ENCODE assay signal across 18 cellular contexts in the genomic region with DNA sequence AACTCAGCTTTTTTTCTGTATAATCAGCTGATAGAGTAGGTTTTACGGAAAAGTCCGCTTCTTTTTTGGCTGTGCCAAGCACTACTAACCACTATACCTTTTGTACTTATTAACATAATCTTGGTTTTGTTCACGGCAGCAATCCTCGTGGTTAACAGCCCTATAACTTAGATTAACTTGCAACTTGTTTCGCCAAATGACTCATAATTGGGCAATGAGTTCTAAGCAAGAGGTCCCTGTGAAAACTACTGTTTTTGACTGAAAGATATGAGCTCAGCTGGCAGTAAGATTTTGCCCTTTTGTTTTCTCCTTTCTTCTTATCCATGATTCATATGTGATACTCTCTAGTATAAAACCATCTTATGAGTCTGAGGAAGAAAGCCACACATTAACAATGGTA.
DNase-seq lines count a peak whose midpoint lies in the region; FAIRE-seq and TF ChIP-seq lines count a peak whose summit lies in the region.
"Had no signal": no experiment of that assay in that cellular context is flagged by ENCODE, and none has a peak within 500 bp of the region (broad histone marks: within the 10 kb centered on the region; RNA-seq: fewer than 3 reads in every experiment).

No MANE protein-coding gene starts in this region.

- H3K4me3 ChIP-seq in epithelial cell of proximal tubule (ENCODE audit: low read depth, low read length) (no peak overlapping the region), tibial nerve (no peak overlapping the region)
- H3K4me3 ChIP-seq: GM12878, thoracic aorta had no signal

- H3K27ac ChIP-seq in tibial nerve = no peak overlapping the region
- H3K27ac ChIP-seq: thoracic aorta had no signal

- no peak for TF ChIP-seq EP300 in tibial nerve (IDR thresholded peaks at IDR 0.05)

- TF ChIP-seq POLR2A in tibial nerve (IDR thresholded peaks at IDR 0.05) = no peak

- no peaks in the 10 kb centered on the region for H3K27me3 ChIP-seq in tibial nerve

- no peaks in the 10 kb centered on the region for H3K36me3 ChIP-seq in tibial nerve
- H3K36me3 ChIP-seq: thoracic aorta had no signal

- TF ChIP-seq CTCF in epithelial cell of proximal tubule (conservative IDR thresholded peaks at IDR 0.05; ENCODE audit: low read depth, low read length) = no peak
- TF ChIP-seq CTCF in tibial nerve (IDR thresholded peaks at IDR 0.05) = no peak

- DNase-seq in SIG-M5 treated with dmso at 0.1 percent for 504 hours (lab: John Stamatoyannopoulos, UW; ENCODE audit: unreplicated experiment) (peak; percentile 62), SIG-M5 (lab: John Stamatoyannopoulos, UW) (no peak), OCI-M1 (lab: John Stamatoyannopoulos, UW) (peak; percentile 52), epithelial cell of proximal tubule (ENCODE audit: low read depth) (peak; percentile 97), urothelium cell line (ENCODE audit: low spot score) (peak; percentile 3), tibial nerve (ENCODE audit: low spot score in 2 of 2) (no peak), NCI-H526 treated with DMSO at 0.1 percent for 48 hours (lab: John Stamatoyannopoulos, UW) (no peak)
- DNase-seq in activated CD4-positive, alpha-beta T cell treated with anti-CD3 and anti-CD28 coated beads for 4 hours = no peak
- DNase-seq: activated CD8-positive, alpha-beta T cell treated with anti-CD3 and anti-CD28 coated beads for 36 hours; CD4-positive, alpha-beta T cell; H7; head of caudate nucleus; kidney; NCI-H1436 treated with DMSO at 0.1 percent for 48 hours; NCI-H345; stimulated activated CD4-positive, alpha-beta T cell treated with anti-CD3 and anti-CD28 coated beads, Interleukin-4, amount 100 ng/mL, for 4 hours had no signal

- 51 to 57% methylated on average over 5 of the region's 5 CpGs for WGBS in tibial nerve, 2 donors

- peak; percentile 59 for FAIRE-seq in urothelium cell line (lab: Jason Lieb, UNC)
- FAIRE-seq: GM12878 had no signal

- H3K4me1 ChIP-seq in tibial nerve = no peaks in the 10 kb centered on the region

- H3K9me3 ChIP-seq in tibial nerve = no peaks in the 10 kb centered on the region
- H3K9me3 ChIP-seq: thoracic aorta had no signal

Comparison
In these comparisons a context has a peak if more than half of its experiments do, and no peak if none do; other contexts are left out.
1. DNase-seq: peak in SIG-M5 treated with dmso at 0.1 percent for 504 hours (single experiment), OCI-M1 (single experiment), epithelial cell of proximal tubule (single experiment) and urothelium cell line (single experiment); none in SIG-M5 (single experiment), activated CD4-positive, alpha-beta T cell treated with anti-CD3 and anti-CD28 coated beads for 4 hours (0 of 2), tibial nerve (0 of 2) and NCI-H526 treated with DMSO at 0.1 percent for 48 hours (single experiment).